Comparison of ENCODE assay signal across 13 cellular contexts in the genomic region with DNA sequence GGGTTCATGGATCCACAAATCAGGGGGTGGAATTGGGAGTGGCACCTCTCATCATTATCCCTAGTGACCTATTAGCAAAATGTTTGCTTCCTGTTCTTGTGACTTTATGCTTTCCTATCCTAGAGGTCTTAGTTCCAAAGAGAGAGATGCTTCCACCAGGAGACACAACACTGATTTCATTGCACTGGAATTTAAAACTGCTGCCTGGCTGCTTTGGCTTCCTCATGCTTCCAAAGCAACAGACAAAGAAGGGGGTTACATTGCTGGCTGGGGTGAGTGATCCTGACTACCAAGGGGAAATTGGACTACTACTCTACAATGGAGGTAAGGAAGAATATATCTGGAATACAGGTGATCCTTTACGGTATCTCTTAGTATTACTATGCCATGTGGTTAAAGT.
DNase-seq lines count a peak whose midpoint lies in the region.
"Had no signal": no experiment of that assay in that cellular context is flagged by ENCODE, and none has a peak within 500 bp of the region (broad histone marks: within the 10 kb centered on the region; RNA-seq: fewer than 3 reads in every experiment).

No MANE protein-coding gene starts in this region.

- DNase-seq in GM04504 (ENCODE audit: low read depth) (peak; percentile 0), amniotic epithelial cell (ENCODE audit: low read depth) (peak; percentile 7), glomerular visceral epithelial cell (ENCODE audit: extremely low spot score) (peak; percentile 38), renal cortical epithelial cell (ENCODE audit: low read depth) (peak; percentile 15), hepatic stellate cell (ENCODE audit: low spot score) (no peak), foreskin melanocyte (no peak)
- no peak for DNase-seq in activated CD4-positive, alpha-beta T cell treated with anti-CD3 and anti-CD28 coated beads, Interleukin-2, amount 50 U/mL, for 4 hours
- DNase-seq: ACHN; CD8-positive, alpha-beta memory T cell; DND-41; Kasumi-1; NCI-H2171 treated with DMSO at 0.1 percent for 48 hours; NCI-H524 had no signal

Comparison
In these comparisons a context has a peak if more than half of its experiments do, and no peak if none do; other contexts are left out.
1. DNase-seq: peak in GM04504 (single experiment), amniotic epithelial cell (single experiment), glomerular visceral epithelial cell (single experiment) and renal cortical epithelial cell (single experiment); none in activated CD4-positive, alpha-beta T cell treated with anti-CD3 and anti-CD28 coated beads, Interleukin-2, amount 50 U/mL, for 4 hours (0 of 2), hepatic stellate cell (single experiment) and foreskin melanocyte (single experiment).